Comparison of ENCODE assay signal across 1 cellular context in genomic region chr9:98219364-98219716, GRCh38.
TF ChIP-seq lines count a peak whose summit lies in the region.

No MANE protein-coding gene starts in this region.

TF ChIP-seq in IMR-90, 13 proteins besides CTCF, POLR2A, EP300 and RAD21:
- TF ChIP-seq SMC3 (IDR thresholded peaks at IDR 0.05; ENCODE audit: low read depth, low read length) (no peak), CEBPB (IDR thresholded peaks at IDR 0.05; ENCODE audit: low read depth, low read length) (no peak)
TF ChIP-seq in IMR-90: peak in this region for 0.
